Comparison of ENCODE assay signal across 11 cellular contexts in the genomic region with DNA sequence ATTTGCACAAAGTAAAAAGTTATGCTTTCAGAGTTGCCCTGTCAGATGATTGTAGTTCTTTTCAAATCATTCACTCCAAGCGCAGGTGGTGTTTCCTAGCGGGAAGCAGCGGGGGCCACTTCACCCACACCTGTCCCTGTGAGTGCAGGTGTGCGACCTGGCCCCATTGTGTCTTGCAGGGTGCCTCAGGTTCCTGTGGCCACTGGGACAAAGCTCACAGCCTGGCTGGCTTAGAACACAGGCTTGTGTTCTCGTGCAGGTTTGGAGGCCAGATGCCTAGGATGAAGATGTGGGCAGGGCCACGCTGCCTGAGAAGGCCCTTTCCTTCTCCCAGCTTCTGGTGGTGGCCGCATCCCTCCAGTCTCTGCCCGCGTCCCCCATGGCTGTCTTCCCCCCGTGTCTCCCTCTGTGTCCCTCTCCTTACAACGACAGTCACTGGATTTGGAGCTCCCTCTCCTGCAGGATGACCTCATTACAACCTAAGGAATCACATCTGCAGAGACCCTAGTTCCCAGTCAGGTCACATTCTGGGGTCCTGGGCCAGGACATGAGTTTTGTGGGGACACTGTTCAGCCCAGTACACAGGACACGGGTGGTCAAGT.
A peak's percentile ranks its signal among the peaks of the same experiment; 100 is the strongest.
DNase-seq lines count a peak whose midpoint lies in the region; ATAC-seq and TF ChIP-seq lines count a peak whose summit lies in the region.
"Had no signal": no experiment of that assay in that cellular context is flagged by ENCODE, and none has a peak within 500 bp of the region (broad histone marks: within the 10 kb centered on the region; RNA-seq: fewer than 3 reads in every experiment).

No MANE protein-coding gene starts in this region.

- H3K79me2 ChIP-seq in GM23338 (replicated peaks; ENCODE audit: insufficient read depth), result no peaks in the 10 kb centered on the region

- TF ChIP-seq CTCF in GM23338 (conservative IDR thresholded peaks at IDR 0.05; ENCODE audit: low read depth in 2 of 2), result peak; percentile 26 to 77; a peak in 3 of 4 replicates
- peak; percentile 57 for TF ChIP-seq CTCF in chondrocyte (IDR thresholded peaks at IDR 0.05)
- TF ChIP-seq CTCF in progenitor cell of endocrine pancreas (IDR thresholded peaks at IDR 0.05; ENCODE audit: unreplicated experiment), result peak; percentile 24

- ATAC-seq in GM23338 (peak; percentile 53), HG02938 (IDR thresholded peaks at IDR 0.05; ENCODE audit: unreplicated experiment) (no peak), HG03045 (IDR thresholded peaks at IDR 0.05; ENCODE audit: unreplicated experiment) (no peak)
- ATAC-seq: gastroesophageal sphincter had no signal

- H3K36me3 ChIP-seq in GM23338 (ENCODE audit: insufficient read depth), result no peaks in the 10 kb centered on the region

- no peaks in the 10 kb centered on the region for H4K20me1 ChIP-seq in GM23338 (replicated peaks; ENCODE audit: insufficient read depth)

- no peaks in the 10 kb centered on the region for H3K9me2 ChIP-seq in GM23338 (ENCODE audit: insufficient read depth)

- no peaks in the 10 kb centered on the region for H3K27me3 ChIP-seq in GM23338 (ENCODE audit: insufficient read depth)
- H3K27me3 ChIP-seq: gastroesophageal sphincter had no signal

- intact Hi-C loops in posterior vena cava (cut with DNase I), result no loop called here

- H3K4me1 Mint-ChIP-seq in GM23338, result peaks cover 32% of the 10 kb centered on the region
- H3K4me1 Mint-ChIP-seq in chondrocyte (ENCODE audit: low read depth), result peaks cover 48% of the 10 kb centered on the region
- H3K4me1 Mint-ChIP-seq in progenitor cell of endocrine pancreas (ENCODE audit: low read depth), result peaks cover 16% of the 10 kb centered on the region

- H3K4me2 ChIP-seq in GM23338, result no peak overlapping the region

- H3K27ac Mint-ChIP-seq in GM23338 (peak overlapping the region; percentile 73), chondrocyte (ENCODE audit: unreplicated experiment) (no peak overlapping the region), progenitor cell of endocrine pancreas (no peak overlapping the region)

- H3K4me3 Mint-ChIP-seq in GM23338 (no peak overlapping the region; the same call in 2 of the 3 replicates), chondrocyte (ENCODE audit: unreplicated experiment) (no peak overlapping the region), progenitor cell of endocrine pancreas (ENCODE audit: low read depth) (no peak overlapping the region)

- no peaks in the 10 kb centered on the region for H3K9me3 Mint-ChIP-seq in GM23338
- H3K9me3 Mint-ChIP-seq in chondrocyte (ENCODE audit: low read depth), result no peaks in the 10 kb centered on the region
- no peaks in the 10 kb centered on the region for H3K9me3 Mint-ChIP-seq in progenitor cell of endocrine pancreas (ENCODE audit: low read depth)

- H3K27ac ChIP-seq in GM23338 (ENCODE audit: low read depth), result no peak overlapping the region
- H3K27ac ChIP-seq: gastroesophageal sphincter had no signal

- no peak overlapping the region for H3K4me3 ChIP-seq in GM23338
- H3K4me3 ChIP-seq: gastroesophageal sphincter had no signal

- no peaks in the 10 kb centered on the region for H3F3A ChIP-seq in GM23338 (replicated peaks; ENCODE audit: low read depth)

- H3K4me1 ChIP-seq in GM23338 (ENCODE audit: insufficient read depth), result no peaks in the 10 kb centered on the region

- DNase-seq in GM23338 (ENCODE audit: low spot score) (peak; percentile 54), NCI-H345 (lab: John Stamatoyannopoulos, UW) (peak; percentile 89), chondrocyte (ENCODE audit: low spot score) (no peak), progenitor cell of endocrine pancreas (ENCODE audit: low spot score, unreplicated experiment) (no peak), posterior vena cava (ENCODE audit: low spot score) (no peak)
- DNase-seq: activated CD4-positive, alpha-beta T cell treated with anti-CD3 and anti-CD28 coated beads for 1 hour; activated gamma-delta T cell treated with Interleukin-2 at 50 U/mL for 16 hours; KG1 had no signal

- H3K27me3 Mint-ChIP-seq in GM23338 (ENCODE audit: insufficient read depth, low read depth, poor library complexity) (peaks cover 9% of the 10 kb centered on the region), chondrocyte (ENCODE audit: low read depth) (no peaks in the 10 kb centered on the region), progenitor cell of endocrine pancreas (peaks cover 23% of the 10 kb centered on the region)

- H2AFZ ChIP-seq in GM23338, result no peak overlapping the region

- H3K36me3 Mint-ChIP-seq in GM23338 (ENCODE audit: low read depth), result no peaks in the 10 kb centered on the region
- no peaks in the 10 kb centered on the region for H3K36me3 Mint-ChIP-seq in chondrocyte (ENCODE audit: low read depth)
- no peaks in the 10 kb centered on the region for H3K36me3 Mint-ChIP-seq in progenitor cell of endocrine pancreas (ENCODE audit: insufficient read depth)

TF ChIP-seq in GM23338, 12 proteins besides CTCF, POLR2A, EP300 and RAD21 (continues in another document):
- no peak for TF ChIP-seq EZH2phosphoT487 (IDR thresholded peaks at IDR 0.05; ENCODE audit: unreplicated experiment)
- TF ChIP-seq JUNB (IDR thresholded peaks at IDR 0.05; ENCODE audit: unreplicated experiment), result no peak
- TF ChIP-seq, protein P1, sequence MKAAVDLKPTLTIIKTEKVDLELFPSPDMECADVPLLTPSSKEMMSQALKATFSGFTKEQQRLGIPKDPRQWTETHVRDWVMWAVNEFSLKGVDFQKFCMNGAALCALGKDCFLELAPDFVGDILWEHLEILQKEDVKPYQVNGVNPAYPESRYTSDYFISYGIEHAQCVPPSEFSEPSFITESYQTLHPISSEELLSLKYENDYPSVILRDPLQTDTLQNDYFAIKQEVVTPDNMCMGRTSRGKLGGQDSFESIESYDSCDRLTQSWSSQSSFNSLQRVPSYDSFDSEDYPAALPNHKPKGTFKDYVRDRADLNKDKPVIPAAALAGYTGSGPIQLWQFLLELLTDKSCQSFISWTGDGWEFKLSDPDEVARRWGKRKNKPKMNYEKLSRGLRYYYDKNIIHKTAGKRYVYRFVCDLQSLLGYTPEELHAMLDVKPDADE (IDR thresholded peaks at IDR 0.05), result no peak
- TF ChIP-seq, protein P2, sequence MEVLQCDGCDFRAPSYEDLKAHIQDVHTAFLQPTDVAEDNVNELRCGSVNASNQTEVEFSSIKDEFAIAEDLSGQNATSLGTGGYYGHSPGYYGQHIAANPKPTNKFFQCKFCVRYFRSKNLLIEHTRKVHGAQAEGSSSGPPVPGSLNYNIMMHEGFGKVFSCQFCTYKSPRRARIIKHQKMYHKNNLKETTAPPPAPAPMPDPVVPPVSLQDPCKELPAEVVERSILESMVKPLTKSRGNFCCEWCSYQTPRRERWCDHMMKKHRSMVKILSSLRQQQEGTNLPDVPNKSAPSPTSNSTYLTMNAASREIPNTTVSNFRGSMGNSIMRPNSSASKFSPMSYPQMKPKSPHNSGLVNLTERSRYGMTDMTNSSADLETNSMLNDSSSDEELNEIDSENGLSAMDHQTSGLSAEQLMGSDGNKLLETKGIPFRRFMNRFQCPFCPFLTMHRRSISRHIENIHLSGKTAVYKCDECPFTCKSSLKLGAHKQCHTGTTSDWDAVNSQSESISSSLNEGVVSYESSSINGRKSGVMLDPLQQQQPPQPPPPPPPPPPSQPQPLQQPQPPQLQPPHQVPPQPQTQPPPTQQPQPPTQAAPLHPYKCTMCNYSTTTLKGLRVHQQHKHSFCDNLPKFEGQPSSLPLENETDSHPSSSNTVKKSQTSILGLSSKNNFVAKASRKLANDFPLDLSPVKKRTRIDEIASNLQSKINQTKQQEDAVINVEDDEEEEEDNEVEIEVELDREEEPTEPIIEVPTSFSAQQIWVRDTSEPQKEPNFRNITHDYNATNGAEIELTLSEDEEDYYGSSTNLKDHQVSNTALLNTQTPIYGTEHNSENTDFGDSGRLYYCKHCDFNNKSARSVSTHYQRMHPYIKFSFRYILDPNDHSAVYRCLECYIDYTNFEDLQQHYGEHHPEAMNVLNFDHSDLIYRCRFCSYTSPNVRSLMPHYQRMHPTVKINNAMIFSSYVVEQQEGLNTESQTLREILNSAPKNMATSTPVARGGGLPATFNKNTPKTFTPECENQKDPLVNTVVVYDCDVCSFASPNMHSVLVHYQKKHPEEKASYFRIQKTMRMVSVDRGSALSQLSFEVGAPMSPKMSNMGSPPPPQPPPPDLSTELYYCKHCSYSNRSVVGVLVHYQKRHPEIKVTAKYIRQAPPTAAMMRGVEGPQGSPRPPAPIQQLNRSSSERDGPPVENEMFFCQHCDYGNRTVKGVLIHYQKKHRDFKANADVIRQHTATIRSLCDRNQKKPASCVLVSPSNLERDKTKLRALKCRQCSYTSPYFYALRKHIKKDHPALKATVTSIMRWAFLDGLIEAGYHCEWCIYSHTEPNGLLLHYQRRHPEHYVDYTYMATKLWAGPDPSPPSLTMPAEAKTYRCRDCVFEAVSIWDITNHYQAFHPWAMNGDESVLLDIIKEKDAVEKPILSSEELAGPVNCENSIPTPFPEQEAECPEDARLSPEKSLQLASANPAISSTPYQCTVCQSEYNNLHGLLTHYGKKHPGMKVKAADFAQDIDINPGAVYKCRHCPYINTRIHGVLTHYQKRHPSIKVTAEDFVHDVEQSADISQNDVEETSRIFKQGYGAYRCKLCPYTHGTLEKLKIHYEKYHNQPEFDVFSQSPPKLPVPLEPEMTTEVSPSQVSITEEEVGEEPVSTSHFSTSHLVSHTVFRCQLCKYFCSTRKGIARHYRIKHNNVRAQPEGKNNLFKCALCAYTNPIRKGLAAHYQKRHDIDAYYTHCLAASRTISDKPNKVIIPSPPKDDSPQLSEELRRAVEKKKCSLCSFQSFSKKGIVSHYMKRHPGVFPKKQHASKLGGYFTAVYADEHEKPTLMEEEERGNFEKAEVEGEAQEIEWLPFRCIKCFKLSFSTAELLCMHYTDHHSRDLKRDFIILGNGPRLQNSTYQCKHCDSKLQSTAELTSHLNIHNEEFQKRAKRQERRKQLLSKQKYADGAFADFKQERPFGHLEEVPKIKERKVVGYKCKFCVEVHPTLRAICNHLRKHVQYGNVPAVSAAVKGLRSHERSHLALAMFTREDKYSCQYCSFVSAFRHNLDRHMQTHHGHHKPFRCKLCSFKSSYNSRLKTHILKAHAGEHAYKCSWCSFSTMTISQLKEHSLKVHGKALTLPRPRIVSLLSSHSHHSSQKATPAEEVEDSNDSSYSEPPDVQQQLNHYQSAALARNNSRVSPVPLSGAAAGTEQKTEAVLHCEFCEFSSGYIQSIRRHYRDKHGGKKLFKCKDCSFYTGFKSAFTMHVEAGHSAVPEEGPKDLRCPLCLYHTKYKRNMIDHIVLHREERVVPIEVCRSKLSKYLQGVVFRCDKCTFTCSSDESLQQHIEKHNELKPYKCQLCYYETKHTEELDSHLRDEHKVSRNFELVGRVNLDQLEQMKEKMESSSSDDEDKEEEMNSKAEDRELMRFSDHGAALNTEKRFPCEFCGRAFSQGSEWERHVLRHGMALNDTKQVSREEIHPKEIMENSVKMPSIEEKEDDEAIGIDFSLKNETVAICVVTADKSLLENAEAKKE (CRISPR knock-in tag; IDR thresholded peaks at IDR 0.05), result no peak
- no peak for TF ChIP-seq CREB1 (CRISPR knock-in tag; IDR thresholded peaks at IDR 0.05; ENCODE audit: low read depth)
- no peak for TF ChIP-seq ZNF114 (CRISPR knock-in tag; IDR thresholded peaks at IDR 0.05)

Comparison
In these comparisons a context has a peak if more than half of its experiments do, and no peak if none do; other contexts are left out.
1. DNase-seq: peak in GM23338 (single experiment) and NCI-H345 (single experiment); none in chondrocyte (single experiment), progenitor cell of endocrine pancreas (single experiment) and posterior vena cava (single experiment).
2. Peak in every context shown above with its lines, with median percentiles within 50 percentile points of each other: CTCF ChIP-seq.